In genomic region chr4:22556411-22556969, GRCh38 we compare ENCODE assay signal across 20 cellular contexts. TPM values are rescaled to one million over a fixed set of nuclear protein-coding genes. Genes with fewer than 3 reads are reported as not detected.
DNase-seq lines count a peak whose midpoint lies in the region; ATAC-seq and TF ChIP-seq lines count a peak whose summit lies in the region.
"Had no signal": no experiment of that assay in that cellular context is flagged by ENCODE, and none has a peak within 500 bp of the region (broad histone marks: within the 10 kb centered on the region; RNA-seq: fewer than 3 reads in every experiment).

No MANE protein-coding gene starts in this region.

- WGBS in hepatocyte (ENCODE audit: low lambda C conversion rate, missing lambda C conversion rate), result 89% methylated on average over 1 of the region's 1 CpG
- no CpG with 5 or more reads among the region's 1 CpG for WGBS in trophoblast cell (ENCODE audit: extremely low coverage, insufficient coverage, insufficient read length)

- H3K9me3 ChIP-seq in RWPE2 (ENCODE audit: severe bottlenecking) (no peaks in the 10 kb centered on the region), hepatocyte (ENCODE audit: low read depth) (no peaks in the 10 kb centered on the region), trophoblast cell (ENCODE audit: insufficient read depth, low read depth, low read length) (no peaks in the 10 kb centered on the region)
- H3K9me3 ChIP-seq: MG63 had no signal

- no peak overlapping the region for H2BK12ac ChIP-seq in trophoblast cell (ENCODE audit: low read length)

- H3K4ac ChIP-seq in trophoblast cell (ENCODE audit: low read depth, low read length), result no peak overlapping the region

- no peak overlapping the region for H2AK5ac ChIP-seq in trophoblast cell (ENCODE audit: low read length)

- POLR2A ChIA-PET in activated CD4-positive, alpha-beta T cell treated with anti-CD3 and anti-CD28 coated beads, Interleukin-2, amount 10 ng/mL, durations not matched to agents 7 days and 5 days (lab: Charles Lee), result no interaction called here

- H3K36me3 ChIP-seq in RWPE2 (ENCODE audit: low read depth) (no peaks in the 10 kb centered on the region), hepatocyte (replicated peaks; ENCODE audit: insufficient read depth, low read depth) (no peaks in the 10 kb centered on the region), trophoblast cell (ENCODE audit: control insufficient read depth in 1 of 2, insufficient read depth in 2 of 2, low read length in 2 of 2) (no peaks in the 10 kb centered on the region)
- H3K36me3 ChIP-seq: MG63 had no signal

- H3K9ac ChIP-seq in trophoblast cell (ENCODE audit: low read length), result no peak overlapping the region
- H3K9ac ChIP-seq: GM23248 had no signal

- ATAC-seq in RWPE2 (ENCODE audit: low read depth) (peak; percentile 36; the same call in 2 of the 3 replicates), GM18873 (IDR thresholded peaks at IDR 0.05; ENCODE audit: low FRiP score, unreplicated experiment) (no peak), HG02981 (IDR thresholded peaks at IDR 0.05; ENCODE audit: unreplicated experiment) (no peak)
- ATAC-seq: HepG2 had no signal

- H3K27me3 ChIP-seq in RWPE2 (ENCODE audit: insufficient read depth, poor library complexity, severe bottlenecking) (no peaks in the 10 kb centered on the region), hepatocyte (no peaks in the 10 kb centered on the region), trophoblast cell (ENCODE audit: insufficient read depth, low read length) (no peaks in the 10 kb centered on the region)
- H3K27me3 ChIP-seq: MG63 had no signal

- H4K91ac ChIP-seq in trophoblast cell (ENCODE audit: low read depth, low read length), result no peak overlapping the region

- H3K23ac ChIP-seq in trophoblast cell (ENCODE audit: low read length), result no peak overlapping the region

- no peaks in the 10 kb centered on the region for H3K27me3 Mint-ChIP-seq in activated CD4-positive, alpha-beta T cell treated with anti-CD3 and anti-CD28 coated beads, Interleukin-2, amount 10 ng/mL, durations not matched to agents 7 days and 5 days
- H3K27me3 Mint-ChIP-seq: CD4-positive, CD25-positive, alpha-beta regulatory T cell had no signal

- H3K27ac Mint-ChIP-seq in activated CD4-positive, alpha-beta T cell treated with anti-CD3 and anti-CD28 coated beads, Interleukin-2, amount 10 ng/mL, durations not matched to agents 7 days and 5 days, result no peak overlapping the region
- H3K27ac Mint-ChIP-seq: CD4-positive, CD25-positive, alpha-beta regulatory T cell had no signal

- H3K4me3 Mint-ChIP-seq in activated CD4-positive, alpha-beta T cell treated with anti-CD3 and anti-CD28 coated beads, Interleukin-2, amount 10 ng/mL, durations not matched to agents 7 days and 5 days, result no peak overlapping the region
- H3K4me3 Mint-ChIP-seq: CD4-positive, CD25-positive, alpha-beta regulatory T cell had no signal

- CTCF ChIA-PET in activated CD4-positive, alpha-beta T cell treated with anti-CD3 and anti-CD28 coated beads, Interleukin-2, amount 10 ng/mL, durations not matched to agents 7 days and 5 days (lab: Charles Lee), result no interaction called here

- no peaks in the 10 kb centered on the region for H3K79me2 ChIP-seq in hepatocyte
- H3K79me2 ChIP-seq in trophoblast cell (ENCODE audit: control insufficient read depth, insufficient read depth, low read length, poor library complexity), result no peaks in the 10 kb centered on the region

- no peak overlapping the region for H2BK5ac ChIP-seq in trophoblast cell (ENCODE audit: low read depth, low read length, poor library complexity)

- H3K4me1 ChIP-seq in RWPE2 (ENCODE audit: insufficient read depth, poor library complexity, severe bottlenecking) (no peaks in the 10 kb centered on the region), hepatocyte (ENCODE audit: insufficient read depth) (peaks cover 11% of the 10 kb centered on the region), trophoblast cell (ENCODE audit: control insufficient read depth in 1 of 2, insufficient read depth in 2 of 2, low read length in 2 of 2) (no peaks in the 10 kb centered on the region)

- no peak overlapping the region for H3K27ac ChIP-seq in RWPE2 (ENCODE audit: poor library complexity, severe bottlenecking)
- peak overlapping the region; percentile 55 for H3K27ac ChIP-seq in hepatocyte
- no peak overlapping the region for H3K27ac ChIP-seq in trophoblast cell (ENCODE audit: low read depth, low read length)
- H3K27ac ChIP-seq: GM23248, RWPE1 had no signal

- H4K8ac ChIP-seq in trophoblast cell (ENCODE audit: low read depth, low read length), result peak overlapping the region; percentile 19

- peak; percentile 19 for DNase-seq in DMS53 treated with DMSO at 0.1 percent for 48 hours (lab: John Stamatoyannopoulos, UW; ENCODE audit: unreplicated experiment)
- DNase-seq in RWPE2 (ENCODE audit: low spot score), result no peak
- DNase-seq in hepatocyte (ENCODE audit: low spot score), result no peak
- DNase-seq in trophoblast cell, result no peak
- no peak for DNase-seq in activated CD4-positive, alpha-beta T cell treated with anti-CD3 and anti-CD28 coated beads, Interleukin-2, amount 10 ng/mL, durations not matched to agents 7 days and 5 days
- no peak for DNase-seq in Kasumi-1 (lab: John Stamatoyannopoulos, UW)
- DNase-seq: CD4-positive, CD25-positive, alpha-beta regulatory T cell; GM23248; H7; Karpas-422; MG63; NCI-H1105 treated with DMSO at 0.1 percent for 48 hours; NCI-H2029 treated with DMSO at 0.1 percent for 48 hours; NCI-H446 treated with DMSO at 0.1 percent for 48 hours; NCI-H526; SHP77 treated with DMSO at 0.1 percent for 48 hours had no signal

- no peak overlapping the region for H4K12ac ChIP-seq in trophoblast cell (ENCODE audit: low read depth, low read length)

- no peaks in the 10 kb centered on the region for H4K20me1 ChIP-seq in hepatocyte (ENCODE audit: insufficient read depth, poor library complexity, severe bottlenecking)

- no peak overlapping the region for H3K14ac ChIP-seq in trophoblast cell (ENCODE audit: low read length)

- H3K9me2 ChIP-seq in hepatocyte (replicated peaks; ENCODE audit: insufficient read depth), result no peaks in the 10 kb centered on the region

- H3K9me3 Mint-ChIP-seq in activated CD4-positive, alpha-beta T cell treated with anti-CD3 and anti-CD28 coated beads, Interleukin-2, amount 10 ng/mL, durations not matched to agents 7 days and 5 days, result no peaks in the 10 kb centered on the region

- TF ChIP-seq CTCF in RWPE2 (IDR thresholded peaks at IDR 0.05; ENCODE audit: poor library complexity, severe bottlenecking), result no peak
- TF ChIP-seq CTCF in hepatocyte (IDR thresholded peaks at IDR 0.05; ENCODE audit: poor library complexity), result no peak

- H3K4me2 ChIP-seq in hepatocyte (peak overlapping the region; percentile 40), trophoblast cell (ENCODE audit: low read length) (no peak overlapping the region)

- no peak overlapping the region for H3K18ac ChIP-seq in trophoblast cell (ENCODE audit: low read length)

- H3K4me3 ChIP-seq in RWPE2 (ENCODE audit: severe bottlenecking) (no peak overlapping the region), hepatocyte (no peak overlapping the region), trophoblast cell (ENCODE audit: low read depth, low read length) (no peak overlapping the region)
- H3K4me3 ChIP-seq: GM23248, MG63 had no signal

- no peaks in the 10 kb centered on the region for H3K79me1 ChIP-seq in trophoblast cell (ENCODE audit: low read length)

- no peaks in the 10 kb centered on the region for H3K36me3 Mint-ChIP-seq in activated CD4-positive, alpha-beta T cell treated with anti-CD3 and anti-CD28 coated beads, Interleukin-2, amount 10 ng/mL, durations not matched to agents 7 days and 5 days (ENCODE audit: low read depth)
- H3K36me3 Mint-ChIP-seq: CD4-positive, CD25-positive, alpha-beta regulatory T cell had no signal

- H2AFZ ChIP-seq in hepatocyte, result no peak overlapping the region
- no peak overlapping the region for H2AFZ ChIP-seq in trophoblast cell (ENCODE audit: insufficient read depth, low read length, poor library complexity)
- H2AFZ ChIP-seq: GM23248 had no signal

- no peaks in the 10 kb centered on the region for H3K4me1 Mint-ChIP-seq in activated CD4-positive, alpha-beta T cell treated with anti-CD3 and anti-CD28 coated beads, Interleukin-2, amount 10 ng/mL, durations not matched to agents 7 days and 5 days
- H3K4me1 Mint-ChIP-seq: CD4-positive, CD25-positive, alpha-beta regulatory T cell had no signal

- H2BK120ac ChIP-seq in trophoblast cell (ENCODE audit: insufficient read depth, low read length, poor library complexity), result no peak overlapping the region

RNA-seq across cellular contexts. Expression of gene ADGRA3, which starts 40.6 kb away (rescaled TPM):
- 51.3 and 61.6 TPM in 2 replicates for total RNA-seq in hepatocyte
- polyA plus RNA-seq in hepatocyte, result 18.1 and 21.2 TPM in 2 replicates
- polyA plus RNA-seq in trophoblast cell (2013), result 12.6 and 15.3 TPM in 2 replicates
- 1 to 10 TPM; 2.6 to 3.2 TPM for total RNA-seq in activated CD4-positive, alpha-beta T cell treated with anti-CD3 and anti-CD28 coated beads, Interleukin-2, amount 10 ng/mL, durations not matched to agents 7 days and 5 days

Comparison
In these comparisons a context has a peak if more than half of its experiments do, and no peak if none do; other contexts are left out.
1. RNA of gene ADGRA3, which starts 40.6 kb away (total RNA-seq): 51.3 to 61.6 TPM in hepatocyte; 2.6 to 3.2 TPM in activated CD4-positive, alpha-beta T cell treated with anti-CD3 and anti-CD28 coated beads, Interleukin-2, amount 10 ng/mL, durations not matched to agents 7 days and 5 days; every median in the first group is over 10 times any median in the second.